In genomic region chr5:140881889-140882590, GRCh38 we compare ENCODE assay signal across 13 cellular contexts. TPM values are rescaled to one million over a fixed set of nuclear protein-coding genes. Genes with fewer than 3 reads are reported as not detected.
DNase-seq lines count a peak whose midpoint lies in the region; ATAC-seq and TF ChIP-seq lines count a peak whose summit lies in the region.
"Had no signal": no experiment of that assay in that cellular context is flagged by ENCODE, and none has a peak within 500 bp of the region (broad histone marks: within the 10 kb centered on the region; RNA-seq: fewer than 3 reads in every experiment).

TSS of gene PCDHA13 (plus strand) at chr5:140882124. CDS start at chr5:140882269, 145 bp downstream.

- no peak within 1 kb of the TSS for H3K4me2 ChIP-seq in mammary epithelial cell (ENCODE audit: insufficient read depth, low read depth, low read length)

- CTCF ChIA-PET in mammary epithelial cell (lab: Charles Lee; ENCODE audit: low non-redundant PET): interaction anchor here (0.7 kb wide), 1 partner anchor 158 kb away, joined by 7 read pairs; no protein-coding TSS in a partner anchor

- H3K4me3 ChIP-seq in mammary epithelial cell (replicated peaks in 1 of 3; ENCODE audit: insufficient read depth in 1 of 3, low read depth in 2 of 3, low read length in 3 of 3): peak within 1 kb of the TSS in 1 of 3 experiments; percentile 20
- no peak within 1 kb of the TSS for H3K4me3 ChIP-seq in thyroid gland (replicated peaks in 1 of 3)
- H3K4me3 ChIP-seq: K562 had no signal

- H3K27ac ChIP-seq in mammary epithelial cell (ENCODE audit: insufficient read depth, low read depth, low read length) (no peak within 1 kb of the TSS), thyroid gland (no peak within 1 kb of the TSS)

- H3K27me3 ChIP-seq in mammary epithelial cell (ENCODE audit: insufficient read depth, low read length) (no peaks in the 10 kb centered on the region), thyroid gland (no peaks in the 10 kb centered on the region)

- H3K9me3 ChIP-seq in mammary epithelial cell (replicated peaks; ENCODE audit: insufficient read depth, low read length) (peaks cover 25% of the 10 kb centered on the region), thyroid gland (no peaks in the 10 kb centered on the region)

- WGBS in mammary epithelial cell (ENCODE audit: low coverage, missing lambda C conversion rate): 17% methylated on average over 22 of the region's 35 CpGs
- WGBS in thyroid gland, 2 donors: 9 to 18% methylated on average over 25 to 35 of the region's 35 CpGs

- H2AFZ ChIP-seq in mammary epithelial cell (ENCODE audit: low read depth, low read length): peak within 1 kb of the TSS; percentile 2

- peak; percentile 74 for ATAC-seq in left lobe of liver
- ATAC-seq in HG03432 (IDR thresholded peaks at IDR 0.05; ENCODE audit: unreplicated experiment): no peak
- ATAC-seq in left colon: no peak
- ATAC-seq: activated T-helper 17 cell treated with anti-CD3 and anti-CD28 coated beads, Interleukin-2, amount 50 U/mL, for 72 hours; effector memory CD8-positive, alpha-beta T cell; K562 had no signal

- in situ Hi-C loops in mammary epithelial cell (cut with MboI; ENCODE audit: low sequenced_read_pairs in 2 of 2): loop anchor here in 1 of 2 donors (5.0 kb wide), 1 partner anchor 160 kb away; no protein-coding TSS in a partner anchor

- H3K4me1 ChIP-seq in mammary epithelial cell (ENCODE audit: insufficient read depth, low read length) (no peaks in the 10 kb centered on the region), thyroid gland (no peaks in the 10 kb centered on the region)

- H3K9ac ChIP-seq in mammary epithelial cell (ENCODE audit: insufficient read depth, low read length): no peak within 1 kb of the TSS

- dilution Hi-C loops in mammary epithelial cell (cut with HindIII; ENCODE audit: low sequenced_read_pairs): no loop called here

- intact Hi-C loops in mammary epithelial cell (cut with micrococcal nuclease) (loop anchor here (1.0 to 2.0 kb wide), 2 partner anchors 45 to 159 kb away; partner anchors contain the start of gene PCDHAC1), thyroid gland (cut with DNase I) (loop anchor here (5.0 kb wide), 1 partner anchor 165 kb away; no protein-coding TSS in a partner anchor), left colon (cut with DNase I, micrococcal nuclease) (no loop called here)

- no TSS peak for BruUV-seq in mammary epithelial cell (replicated peaks; lab: Mats Ljungman, UMichigan)

- TF ChIP-seq CTCF in mammary epithelial cell (conservative IDR thresholded peaks at IDR 0.05 in 1 of 2, IDR thresholded peaks at IDR 0.05 in 1 of 2; ENCODE audit: extremely low read depth in 1 of 2, insufficient read depth in 1 of 2, low read depth in 1 of 2, low read length in 2 of 2) (peak; percentile 35 to 53), thyroid gland (IDR thresholded peaks at IDR 0.05) (peak in 4 of 6 experiments; percentile 45 to 56 (median 48))

- H3K36me3 ChIP-seq in mammary epithelial cell (ENCODE audit: insufficient read depth, low read length) (no peaks in the 10 kb centered on the region), thyroid gland (no peaks in the 10 kb centered on the region)

- DNase-seq in DMS 273 (lab: John Stamatoyannopoulos, UW; ENCODE audit: unreplicated experiment) (peak; percentile 76), DMS 273 treated with DMSO at 0.1 percent for 48 hours (lab: John Stamatoyannopoulos, UW) (no peak), mammary epithelial cell (peak; percentile 51), left lobe of liver (ENCODE audit: low spot score) (no peak), thyroid gland (peak in 1 of 2 donors; percentile 26), left colon (no peak), NCI-H1417 (lab: John Stamatoyannopoulos, UW) (no peak)
- DNase-seq: effector memory CD8-positive, alpha-beta T cell; NCI-H774 had no signal

- H4K20me1 ChIP-seq in mammary epithelial cell (ENCODE audit: insufficient read depth, low read length): no peaks in the 10 kb centered on the region

- TF ChIP-seq POLR2A in thyroid gland (IDR thresholded peaks at IDR 0.05): no peak

- no peaks in the 10 kb centered on the region for H3K79me2 ChIP-seq in mammary epithelial cell (ENCODE audit: insufficient read depth, low read length)

RNA-seq across cellular contexts. Expression of gene PCDHA13, which starts in this region (rescaled TPM):
- total RNA-seq in mammary epithelial cell (1 to 10 TPM in 1 of 2 donors, under 1 TPM in 1; 0.52 to 1.2 TPM), left lobe of liver (0.28 TPM), thyroid gland (1 to 10 TPM; 1.8 to 4.0 (median 3.1) TPM), left colon (under 1 TPM in 1 of 2 donors, not detected in 1; 0.12 TPM)
- 0.11 TPM for polyA plus RNA-seq in mammary epithelial cell
- polyA minus RNA-seq in mammary epithelial cell: not detected
- total RNA-seq: A172; activated T-helper 17 cell treated with anti-CD3 and anti-CD28 coated beads, Interleukin-2, amount 50 U/mL, for 72 hours; K562 had no signal
- polyA plus RNA-seq: K562 had no signal

Comparison
In these comparisons a context has a peak if more than half of its experiments do, and no peak if none do; other contexts are left out.
1. DNase-seq: peak in DMS 273 (single experiment) and mammary epithelial cell (single experiment); none in DMS 273 treated with DMSO at 0.1 percent for 48 hours (single experiment), left lobe of liver (single experiment), left colon (0 of 2) and NCI-H1417 (0 of 3).
2. Peak in ATAC-seq in left lobe of liver; RNA of the gene not detected or under 1 TPM.
3. intact Hi-C loops: an anchor here in mammary epithelial cell (1.0 to 2.0 kb wide) and thyroid gland (5.0 kb wide); none called in left colon.